In genomic region chr3:104279617-104280016, GRCh38 we compare ENCODE assay signal across 11 cellular contexts.
DNase-seq lines count a peak whose midpoint lies in the region; ATAC-seq and TF ChIP-seq lines count a peak whose summit lies in the region.
"Had no signal": no experiment of that assay in that cellular context is flagged by ENCODE, and none has a peak within 500 bp of the region (broad histone marks: within the 10 kb centered on the region; RNA-seq: fewer than 3 reads in every experiment).

No MANE protein-coding gene starts in this region.

- 6 to 13% methylated on average over 1 of the region's 1 CpG for WGBS in aorta, 2 donors

- intact Hi-C loops in CD4-positive, alpha-beta T cell (cut with DNase I, micrococcal nuclease) = no loop called here
- intact Hi-C loops in aorta (cut with DNase I) = loop anchor here (5.0 to 10.0 kb wide), 3 partner anchors 325 to 1088 kb away; partner anchors contain the start of gene ALCAM (in 2 of the 2)

- TF ChIP-seq CTCF in brain microvascular endothelial cell (IDR thresholded peaks at IDR 0.05; ENCODE audit: low read depth, low read length, missing control alignments) = no peak
- TF ChIP-seq CTCF in CD4-positive, alpha-beta T cell (IDR thresholded peaks at IDR 0.05) = no peak

- H3K27me3 ChIP-seq in CD8-positive, alpha-beta memory T cell (ENCODE audit: insufficient read depth, low read length, poor library complexity, severe bottlenecking) = no peaks in the 10 kb centered on the region
- no peaks in the 10 kb centered on the region for H3K27me3 ChIP-seq in brain microvascular endothelial cell (replicated peaks)
- H3K27me3 ChIP-seq in CD4-positive, alpha-beta T cell (ENCODE audit: control insufficient read depth, insufficient read depth, low read length) = no peaks in the 10 kb centered on the region
- H3K27me3 ChIP-seq in aorta (ENCODE audit: control insufficient read depth in 1 of 2, insufficient read depth in 2 of 2, low read length in 1 of 2) = no peaks in the 10 kb centered on the region
- H3K27me3 ChIP-seq: heart left ventricle had no signal

- in situ Hi-C loops in brain microvascular endothelial cell (cut with HindIII; ENCODE audit: low pct_ligation_motif_present, low sequenced_read_pairs) = no loop called here

- H3K36me3 Mint-ChIP-seq in CD8-positive, alpha-beta memory T cell = peaks cover 0 to 11% (median 0%) of the 10 kb centered on the region in 3 donors
- H3K36me3 Mint-ChIP-seq in CD4-positive, alpha-beta T cell (ENCODE audit: low read depth) = no peaks in the 10 kb centered on the region

- peaks cover 8 to 16% (median 15%) of the 10 kb centered on the region in 3 donors for H3K4me1 Mint-ChIP-seq in CD8-positive, alpha-beta memory T cell
- H3K4me1 Mint-ChIP-seq in CD4-positive, alpha-beta T cell (ENCODE audit: low read depth) = no peaks in the 10 kb centered on the region

- peaks cover 0 to 1% of the 10 kb centered on the region in 2 donors for H3K27me3 Mint-ChIP-seq in CD8-positive, alpha-beta memory T cell
- no peaks in the 10 kb centered on the region for H3K27me3 Mint-ChIP-seq in CD4-positive, alpha-beta T cell

- POLR2A ChIA-PET in CD8-positive, alpha-beta memory T cell (lab: Charles Lee) = no interaction called here
- POLR2A ChIA-PET in CD4-positive, alpha-beta T cell (lab: Charles Lee) = no interaction called here

- peaks cover 18 to 46% (median 29%) of the 10 kb centered on the region in 5 donors for H3K9me3 Mint-ChIP-seq in CD8-positive, alpha-beta memory T cell
- H3K9me3 Mint-ChIP-seq in CD4-positive, alpha-beta T cell = peaks cover 25% of the 10 kb centered on the region

- H3K4me3 Mint-ChIP-seq in CD8-positive, alpha-beta memory T cell = peak overlapping the region; percentile 49 to 76 (median 67)
- H3K4me3 Mint-ChIP-seq in CD4-positive, alpha-beta T cell = no peak overlapping the region

- peak overlapping the region in 5 of 8 donors; percentile 15 to 68 (median 23) for H3K27ac Mint-ChIP-seq in CD8-positive, alpha-beta memory T cell
- no peak overlapping the region for H3K27ac Mint-ChIP-seq in CD4-positive, alpha-beta T cell

- peaks cover 8% of the 10 kb centered on the region for H3K9me3 ChIP-seq in CD8-positive, alpha-beta memory T cell (ENCODE audit: low read length)
- H3K9me3 ChIP-seq in KOPT-K1 (ENCODE audit: insufficient read depth, low read length, poor library complexity, severe bottlenecking) = peaks cover 32% of the 10 kb centered on the region
- peaks cover 15% of the 10 kb centered on the region for H3K9me3 ChIP-seq in CD4-positive, alpha-beta T cell (ENCODE audit: control insufficient read depth, low read length)
- H3K9me3 ChIP-seq in aorta (ENCODE audit: control insufficient read depth, low read length) = peaks cover 4% of the 10 kb centered on the region
- H3K9me3 ChIP-seq: prostate gland had no signal

- CTCF ChIA-PET in CD8-positive, alpha-beta memory T cell (lab: Charles Lee) = no interaction called here
- CTCF ChIA-PET in CD4-positive, alpha-beta T cell (lab: Charles Lee) = no interaction called here

- H3K36me3 ChIP-seq in CD8-positive, alpha-beta memory T cell (ENCODE audit: insufficient read depth, low read length) = no peaks in the 10 kb centered on the region
- H3K36me3 ChIP-seq in KOPT-K1 (ENCODE audit: insufficient read depth, low read length) (no peaks in the 10 kb centered on the region), brain microvascular endothelial cell (replicated peaks) (no peaks in the 10 kb centered on the region), aorta (ENCODE audit: control insufficient read depth in 1 of 2, insufficient read depth in 2 of 2, low read length in 1 of 2) (no peaks in the 10 kb centered on the region)
- H3K36me3 ChIP-seq: heart left ventricle, prostate gland had no signal

- no peaks in the 10 kb centered on the region for H3K4me1 ChIP-seq in CD8-positive, alpha-beta memory T cell (ENCODE audit: insufficient read depth, low read length)
- H3K4me1 ChIP-seq in aorta (ENCODE audit: control insufficient read depth in 1 of 2, insufficient read depth in 2 of 2, low read length in 2 of 2) = no peaks in the 10 kb centered on the region
- H3K4me1 ChIP-seq: heart left ventricle, prostate gland had no signal

- H3K4me3 ChIP-seq in CD8-positive, alpha-beta memory T cell (ENCODE audit: low read length) = no peak overlapping the region
- H3K4me3 ChIP-seq in brain microvascular endothelial cell (ENCODE audit: low read depth, low read length) (no peak overlapping the region), aorta (ENCODE audit: low read length in 2 of 2) (peak overlapping the region in 1 of 2 donors; percentile 54)
- H3K4me3 ChIP-seq: prostate gland had no signal

- no peak overlapping the region for H3K27ac ChIP-seq in CD8-positive, alpha-beta memory T cell (ENCODE audit: low read depth, low read length)
- H3K27ac ChIP-seq in KOPT-K1 (ENCODE audit: low read depth, low read length, poor library complexity, severe bottlenecking) = peak overlapping the region; percentile 53
- H3K27ac ChIP-seq in brain microvascular endothelial cell = peak overlapping the region; percentile 52
- no peak overlapping the region for H3K27ac ChIP-seq in CD4-positive, alpha-beta T cell (ENCODE audit: low read depth, low read length)
- no peak overlapping the region for H3K27ac ChIP-seq in aorta (ENCODE audit: low read depth in 1 of 2, low read length in 2 of 2)
- H3K27ac ChIP-seq: heart left ventricle, prostate gland had no signal

- no peak for ATAC-seq in HG03108 (IDR thresholded peaks at IDR 0.05; ENCODE audit: unreplicated experiment)
- no peak for ATAC-seq in CD4-positive, alpha-beta T cell (ENCODE audit: poor library complexity)
- no peak for ATAC-seq in aorta (ENCODE audit: low FRiP score)
- ATAC-seq: heart left ventricle had no signal

- no peak for DNase-seq in CD8-positive, alpha-beta memory T cell
- DNase-seq in brain microvascular endothelial cell (peak; percentile 75), lung microvascular endothelial cell (ENCODE audit: low read depth in 2 of 2) (peak; percentile 2 to 59), aorta (no peak)
- no peak for DNase-seq in CD4-positive, alpha-beta T cell
- DNase-seq in activated CD4-positive, CD25-positive, alpha-beta regulatory T cell (lab: John Stamatoyannopoulos, UW) = no peak
- DNase-seq: activated gamma-delta T cell, heart left ventricle had no signal

Comparison
In these comparisons a context has a peak if more than half of its experiments do, and no peak if none do; other contexts are left out.
1. DNase-seq: peak in brain microvascular endothelial cell (single experiment) and lung microvascular endothelial cell (2 of 2); none in CD8-positive, alpha-beta memory T cell (0 of 5), CD4-positive, alpha-beta T cell (0 of 10), activated CD4-positive, CD25-positive, alpha-beta regulatory T cell (0 of 4) and aorta (0 of 2).
2. H3K27ac ChIP-seq: peak in KOPT-K1 (single experiment) and brain microvascular endothelial cell (single experiment); none in CD8-positive, alpha-beta memory T cell (single experiment), CD4-positive, alpha-beta T cell (single experiment) and aorta (0 of 2).
3. intact Hi-C loops: an anchor here in aorta (5.0 to 10.0 kb wide); none called in CD4-positive, alpha-beta T cell.